In the genomic region with DNA sequence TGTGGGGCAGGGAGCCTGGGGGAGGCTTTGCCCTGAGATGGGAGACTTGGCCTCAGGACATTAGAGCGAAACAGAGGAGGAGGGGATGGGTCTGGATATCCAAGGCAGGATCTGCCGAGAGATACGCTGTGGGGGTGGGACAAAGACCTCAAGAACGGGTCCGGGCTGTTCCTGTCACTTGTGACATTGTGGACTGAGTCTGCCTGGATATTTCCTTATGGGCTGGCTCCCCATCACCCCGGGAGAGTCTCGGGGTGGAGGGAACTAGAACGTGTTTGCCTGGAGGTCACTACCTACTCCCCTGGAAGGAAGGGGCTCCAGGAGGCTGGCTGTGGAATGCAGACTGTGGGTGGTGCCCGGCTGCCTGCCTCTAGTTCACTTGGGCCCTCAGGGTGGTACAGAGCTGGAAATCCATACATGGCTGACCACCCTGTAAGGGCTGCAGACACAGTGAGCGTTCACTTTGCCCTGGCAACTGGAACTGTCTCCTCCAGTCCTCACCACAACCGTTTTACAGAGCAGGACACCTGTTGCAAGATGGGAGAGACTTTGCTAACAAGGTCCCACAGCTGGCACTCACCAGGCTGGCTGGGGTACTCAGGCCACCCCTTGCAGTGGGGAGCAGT, we compare ENCODE assay signal across 16 cellular contexts. TPM values are rescaled to one million over a fixed set of nuclear protein-coding genes. Genes with fewer than 3 reads are reported as not detected.
DNase-seq lines count a peak whose midpoint lies in the region; TF ChIP-seq lines count a peak whose summit lies in the region.
"Had no signal": no experiment of that assay in that cellular context is flagged by ENCODE, and none has a peak within 500 bp of the region (broad histone marks: within the 10 kb centered on the region; RNA-seq: fewer than 3 reads in every experiment).

No MANE protein-coding gene starts in this region.

- H3K36me3 Mint-ChIP-seq in H9 (ENCODE audit: insufficient read depth in 1 of 3, low read depth in 3 of 3) (peaks cover 6 to 15% (median 8%) of the 10 kb centered on the region in 3 experiments), Calu3 (ENCODE audit: insufficient read depth, unreplicated experiment) (peaks cover 6% of the 10 kb centered on the region)

- H3K9ac ChIP-seq in H9 (ENCODE audit: extremely low read depth, insufficient read length, low read length) (no peak overlapping the region), mesenchymal stem cell (ENCODE audit: low read length) (no peak overlapping the region)

- H3K9me3 ChIP-seq in H9 (ENCODE audit: control insufficient read depth, low read depth, low read length) (no peaks in the 10 kb centered on the region), ascending aorta (no peaks in the 10 kb centered on the region), mesenchymal stem cell (ENCODE audit: control insufficient read depth, low read length) (no peaks in the 10 kb centered on the region)
- H3K9me3 ChIP-seq: ovary had no signal

- no peak overlapping the region for H3T11ph ChIP-seq in H9 (ENCODE audit: low read length)

- H3K27ac Mint-ChIP-seq in H9 (peak overlapping the region; percentile 30 to 84 (median 81); a peak in 4 of 7 replicates), Calu3 (ENCODE audit: unreplicated experiment) (no peak overlapping the region)
- H3K27ac Mint-ChIP-seq: activated naive CD8-positive, alpha-beta T cell had no signal

- H2AFZ ChIP-seq in H9 (ENCODE audit: low read length) (no peak overlapping the region), mesenchymal stem cell (ENCODE audit: low read depth, low read length) (no peak overlapping the region)

- H3K27me3 Mint-ChIP-seq in H9 (ENCODE audit: low read depth) (no peaks in the 10 kb centered on the region), Calu3 (ENCODE audit: unreplicated experiment) (no peaks in the 10 kb centered on the region)
- H3K27me3 Mint-ChIP-seq: activated naive CD8-positive, alpha-beta T cell had no signal

- intact Hi-C loops in ascending aorta (cut with DNase I) (no loop called here), Calu3 (cut with micrococcal nuclease; ENCODE audit: unreplicated experiment) (no loop called here)

- H3K36me3 ChIP-seq in ascending aorta (no peaks in the 10 kb centered on the region), mesenchymal stem cell (ENCODE audit: control insufficient read depth in 1 of 2, insufficient read depth in 2 of 2, low read depth in 1 of 2, low read length in 2 of 2) (peaks cover 0 to 17% of the 10 kb centered on the region in 2 experiments)
- H3K36me3 ChIP-seq: ovary had no signal

- no peak overlapping the region for H4K5ac ChIP-seq in H9 (ENCODE audit: insufficient read length, low read depth, low read length)

- H2AK5ac ChIP-seq in H9 (ENCODE audit: insufficient read length, low read length), result no peak overlapping the region
- H2AK5ac ChIP-seq in mesenchymal stem cell (ENCODE audit: low read length, severe bottlenecking), result no peak overlapping the region

- no TSS peak for BruUV-seq in Calu3 (replicated peaks; lab: Mats Ljungman, UMichigan)

- H4K20me1 ChIP-seq in H9 (ENCODE audit: control insufficient read depth, insufficient read depth, insufficient read length), result no peaks in the 10 kb centered on the region

- H4K8ac ChIP-seq in H9 (replicated peaks; ENCODE audit: insufficient read length, low read depth, low read length) (no peak overlapping the region), mesenchymal stem cell (ENCODE audit: low read length) (peak overlapping the region; percentile 68)

- no peak overlapping the region for H2BK120ac ChIP-seq in H9 (ENCODE audit: low read depth, low read length, poor library complexity, severe bottlenecking)
- H2BK120ac ChIP-seq in mesenchymal stem cell (ENCODE audit: low read depth, low read length), result no peak overlapping the region

- H2BK12ac ChIP-seq in H9 (ENCODE audit: insufficient read length, low read depth, low read length) (no peak overlapping the region), mesenchymal stem cell (ENCODE audit: low read length in 2 of 2) (no peak overlapping the region)

- no peak overlapping the region for H3K4me2 ChIP-seq in H9 (ENCODE audit: insufficient read depth, insufficient read length, low read length)
- no peak overlapping the region for H3K4me2 ChIP-seq in mesenchymal stem cell (ENCODE audit: low read length, poor library complexity, severe bottlenecking)

- DNase-seq in H9 (no peak), ascending aorta (ENCODE audit: low spot score in 2 of 2) (no peak), mesenchymal stem cell (no peak), substantia nigra (lab: John Stamatoyannopoulos, UW) (peak in 1 of 49 donors; percentile 18), Calu3 (no peak), D341Med (ENCODE audit: low spot score) (no peak)
- no peak for DNase-seq in stimulated activated CD4-positive, alpha-beta T cell treated with anti-CD3 and anti-CD28 coated beads, Interleukin-2, amount 100 ng/mL, for 48 hours
- DNase-seq: activated CD4-positive, alpha-beta T cell treated with anti-CD3 and anti-CD28 coated beads for 1 hour; cerebellar nuclear complex; erythroblast; glutamatergic neuron; IMR-90; NCI-H1092 treated with DMSO at 0.1 percent for 48 hours; NCI-H345; ovary had no signal

- H3K4ac ChIP-seq in H9 (ENCODE audit: low read depth, low read length) (no peak overlapping the region), mesenchymal stem cell (ENCODE audit: low read depth in 1 of 2, low read length in 2 of 2) (no peak overlapping the region)

- no peak overlapping the region for H2BK5ac ChIP-seq in H9 (ENCODE audit: insufficient read length, low read length)
- no peak overlapping the region for H2BK5ac ChIP-seq in mesenchymal stem cell (ENCODE audit: low read depth, low read length, poor library complexity, severe bottlenecking)

- H3K4me3 ChIP-seq in ascending aorta (no peak overlapping the region), mesenchymal stem cell (ENCODE audit: insufficient read depth in 1 of 2, low read depth in 1 of 2, low read length in 2 of 2) (no peak overlapping the region)
- H3K4me3 ChIP-seq: ovary had no signal

- TF ChIP-seq CTCF in H9 (conservative IDR thresholded peaks at IDR 0.05) (no peak), ascending aorta (IDR thresholded peaks at IDR 0.05) (no peak), Calu3 (IDR thresholded peaks at IDR 0.05; ENCODE audit: unreplicated experiment) (no peak)

- H3K79me1 ChIP-seq in H9 (ENCODE audit: insufficient read depth, low read depth, low read length, poor library complexity, severe bottlenecking) (peaks cover 8% of the 10 kb centered on the region), mesenchymal stem cell (replicated peaks; ENCODE audit: low read length, poor library complexity, severe bottlenecking) (peaks cover 31% of the 10 kb centered on the region)

- H3K4me1 ChIP-seq in H9 (ENCODE audit: insufficient read depth, low read length) (no peaks in the 10 kb centered on the region), ascending aorta (peaks cover 6 to 8% of the 10 kb centered on the region in 2 donors), mesenchymal stem cell (ENCODE audit: control insufficient read depth, insufficient read depth, low read depth, low read length) (peaks cover 33% of the 10 kb centered on the region)

- H2BK15ac ChIP-seq in H9 (ENCODE audit: low read depth, low read length) (no peak overlapping the region), mesenchymal stem cell (ENCODE audit: low read depth, poor library complexity, severe bottlenecking) (no peak overlapping the region)

- H3K79me2 ChIP-seq in H9 (ENCODE audit: insufficient read depth, low read length), result peaks cover 6% of the 10 kb centered on the region

- H3K4me1 Mint-ChIP-seq in H9 (peaks cover 15 to 16% of the 10 kb centered on the region in 2 experiments), Calu3 (ENCODE audit: low read depth, unreplicated experiment) (peaks cover 35% of the 10 kb centered on the region)

- no peak overlapping the region for H4K91ac ChIP-seq in H9 (ENCODE audit: insufficient read length, low read depth, low read length)
- H4K91ac ChIP-seq in mesenchymal stem cell (ENCODE audit: low read length), result no peak overlapping the region

- H2BK20ac ChIP-seq in H9 (ENCODE audit: low read depth, low read length, poor library complexity, severe bottlenecking), result no peak overlapping the region

- H3K18ac ChIP-seq in H9 (ENCODE audit: insufficient read length, low read depth, low read length), result no peak overlapping the region
- H3K18ac ChIP-seq in mesenchymal stem cell (ENCODE audit: low read depth in 1 of 2, low read length in 2 of 2), result peak overlapping the region in 1 of 2 experiments; percentile 15

- CTCF ChIA-PET in Calu3 (lab: Charles Lee), result no interaction called here

- H3K23ac ChIP-seq in H9 (ENCODE audit: insufficient read length, low read depth, low read length), result no peak overlapping the region
- no peak overlapping the region for H3K23ac ChIP-seq in mesenchymal stem cell (ENCODE audit: low read length in 2 of 2)

- no peak overlapping the region for H3K4me3 Mint-ChIP-seq in H9
- no peak overlapping the region for H3K4me3 Mint-ChIP-seq in Calu3 (ENCODE audit: low read depth, unreplicated experiment)
- H3K4me3 Mint-ChIP-seq: activated naive CD8-positive, alpha-beta T cell had no signal

- H3K23me2 ChIP-seq in H9 (ENCODE audit: insufficient read length, low read depth, low read length, poor library complexity, severe bottlenecking), result no peaks in the 10 kb centered on the region

- H3K9me3 Mint-ChIP-seq in H9 (peaks cover 5 to 7% of the 10 kb centered on the region in 2 experiments; a peak in 4 of 5 replicates), Calu3 (ENCODE audit: low read depth, unreplicated experiment) (no peaks in the 10 kb centered on the region)

- no peak overlapping the region for H3K56ac ChIP-seq in H9 (ENCODE audit: insufficient read length, low read depth, low read length)

- H3K27ac ChIP-seq in H9 (ENCODE audit: insufficient read length, low read depth, low read length) (no peak overlapping the region), ascending aorta (peak overlapping the region; percentile 22 to 62), mesenchymal stem cell (ENCODE audit: low read length, poor library complexity, severe bottlenecking) (no peak overlapping the region), substantia nigra (ENCODE audit: low read depth, low read length, poor library complexity, severe bottlenecking) (peak overlapping the region; percentile 82)
- H3K27ac ChIP-seq: ovary had no signal

- H3K27me3 ChIP-seq in H9 (ENCODE audit: insufficient read depth, low read length), result no peaks in the 10 kb centered on the region
- H3K27me3 ChIP-seq in ascending aorta, result no peaks in the 10 kb centered on the region
- H3K27me3 ChIP-seq in mesenchymal stem cell (ENCODE audit: control insufficient read depth in 1 of 2, insufficient read depth in 1 of 2, low read length in 2 of 2), result no peaks in the 10 kb centered on the region
- H3K27me3 ChIP-seq: ovary had no signal

- H3K14ac ChIP-seq in H9 (ENCODE audit: insufficient read depth, low read length) (no peak overlapping the region; the same call in 1 of the 2 replicates), mesenchymal stem cell (ENCODE audit: low read length in 2 of 2) (peak overlapping the region in 1 of 2 experiments; percentile 58)

- WGBS in H9 (ENCODE audit: extremely low coverage, insufficient read length, low lambda C conversion rate), result no CpG with 5 or more reads among the region's 11 CpGs
- 90% methylated on average over 11 of the region's 11 CpGs for WGBS in mesenchymal stem cell

RNA-seq across cellular contexts. Expression of a gene that starts 26.5 kb away (rescaled TPM):
- total RNA-seq in H9 (2021) (136 and 152 TPM in 2 replicates), ascending aorta (113 TPM), Calu3 (2022) (126 and 138 TPM in 2 replicates)
- 71.1 TPM for polyA plus RNA-seq in mesenchymal stem cell (2013, experiment 1 of 2)
- 70.3 TPM for polyA plus RNA-seq in mesenchymal stem cell (2013, experiment 2 of 2)

RNA-seq across cellular contexts. Expression of a gene that starts 43.1 kb away (rescaled TPM):
- total RNA-seq in H9 (2021) (63.1 and 63.6 TPM in 2 replicates), ascending aorta (36.8 TPM), Calu3 (2022) (44.1 and 44.9 TPM in 2 replicates)
- 15.1 TPM for polyA plus RNA-seq in mesenchymal stem cell (2013, experiment 1 of 2)
- polyA plus RNA-seq in mesenchymal stem cell (2013, experiment 2 of 2), result 14.3 TPM

Comparison
In these comparisons a context has a peak if more than half of its experiments do, and no peak if none do; other contexts are left out.
1. H3K27ac ChIP-seq: peak in ascending aorta (2 of 2) and substantia nigra (single experiment); none in H9 (single experiment) and mesenchymal stem cell (single experiment).